In genomic region chr16:4184038-4184702, GRCh38 we compare ENCODE assay signal across 8 cellular contexts. TPM values are rescaled to one million over a fixed set of nuclear protein-coding genes. Genes with fewer than 3 reads are reported as not detected.
DNase-seq lines count a peak whose midpoint lies in the region; ATAC-seq, FAIRE-seq and TF ChIP-seq lines count a peak whose summit lies in the region.

No MANE protein-coding gene starts in this region.

- BruUV-seq in GM12878 (replicated peaks; lab: Mats Ljungman, UMichigan): no TSS peak

- no peaks in the 10 kb centered on the region for H3K36me3 ChIP-seq in GM12878 (ENCODE audit: control insufficient read depth in 2 of 2, insufficient read depth in 2 of 2, low read length in 1 of 2)
- H3K36me3 ChIP-seq in liver (ENCODE audit: control insufficient read depth in 4 of 4, insufficient read depth in 3 of 4, low read depth in 1 of 4, low read length in 3 of 4): no peaks in the 10 kb centered on the region
- H3K36me3 ChIP-seq in upper lobe of right lung: no peaks in the 10 kb centered on the region

- H2AFZ ChIP-seq in GM12878 (ENCODE audit: control insufficient read depth, low read depth, low read length): peak overlapping the region; percentile 84

- TF ChIP-seq POLR2A in GM12878 (IDR thresholded peaks at IDR 0.05; ENCODE audit: low read depth, low read length): no peak

- H3K9ac ChIP-seq in GM12878 (ENCODE audit: control insufficient read depth, insufficient read depth, low read length) (peak overlapping the region; percentile 8; the same call in 1 of the 2 replicates), liver (ENCODE audit: low read depth in 1 of 2, low read length in 2 of 2) (peak overlapping the region in 1 of 2 donors; percentile 60)

- H3K27ac ChIP-seq in GM12878 (ENCODE audit: control insufficient read depth, insufficient read depth) (peak overlapping the region; percentile 54; the same call in 1 of the 2 replicates), liver (ENCODE audit: low read depth in 1 of 2, low read length in 2 of 2) (peak overlapping the region in 1 of 2 donors; percentile 96), upper lobe of right lung (peak overlapping the region; percentile 93)

- RAD21 ChIA-PET in GM12878 (lab: Charles Lee; ENCODE audit: unreplicated experiment): interaction anchor here (1.8 kb wide), 1 partner anchor 69 kb away, joined by 7 read pairs; no protein-coding TSS in a partner anchor

- H3K4me3 Mint-ChIP-seq in activated T-cell treated with anti-CD3 and anti-CD28 coated beads, Interleukin-2, amount 50 U/mL, for 4 hours: peak overlapping the region; percentile 73

- H3K4me3 ChIP-seq in GM12878 (peak overlapping the region; percentile 58; the same call in 1 of the 2 replicates), liver (ENCODE audit: low read depth in 1 of 3, low read length in 3 of 3) (peak overlapping the region; percentile 67 to 85 (median 84)), upper lobe of right lung (peak overlapping the region; percentile 68)

- no peak for ATAC-seq in activated T-cell treated with anti-CD3 and anti-CD28 coated beads, Interleukin-2, amount 50 U/mL, for 4 hours
- no peak for ATAC-seq in GM12878
- no peak for ATAC-seq in upper lobe of right lung
- no peak for ATAC-seq in HG02938 (IDR thresholded peaks at IDR 0.05; ENCODE audit: unreplicated experiment)

- no peak for TF ChIP-seq EP300 in GM12878 (IDR thresholded peaks at IDR 0.05; ENCODE audit: borderline replicate concordance in 1 of 2, control insufficient read depth in 1 of 2, low read depth in 2 of 2, low read length in 2 of 2)

- H3K27me3 ChIP-seq in GM12878 (replicated peaks in 1 of 2; ENCODE audit: control insufficient read depth in 2 of 2, insufficient read depth in 2 of 2, low read length in 1 of 2): peaks cover 0 to 2% of the 10 kb centered on the region in 2 experiments; a peak in 1 of 4 replicates
- H3K27me3 ChIP-seq in liver (ENCODE audit: control insufficient read depth in 4 of 4, insufficient read depth in 4 of 4, low read length in 3 of 4): no peaks in the 10 kb centered on the region
- no peaks in the 10 kb centered on the region for H3K27me3 ChIP-seq in upper lobe of right lung

- TF ChIP-seq RAD21 in GM12878 (IDR thresholded peaks at IDR 0.05; ENCODE audit: insufficient read depth, low read depth, low read length): no peak
- no peak for TF ChIP-seq RAD21 in liver (IDR thresholded peaks at IDR 0.05)

- H3K27me3 Mint-ChIP-seq in activated T-cell treated with anti-CD3 and anti-CD28 coated beads, Interleukin-2, amount 50 U/mL, for 4 hours (ENCODE audit: low read depth): peaks cover 2% of the 10 kb centered on the region

- H3K79me2 ChIP-seq in GM12878 (ENCODE audit: control insufficient read depth, insufficient read depth, low read length): no peaks in the 10 kb centered on the region

- TF ChIP-seq CTCF in GM12878 (IDR thresholded peaks at IDR 0.05 in 2 of 3, conservative IDR thresholded peaks at IDR 0.05 in 1 of 3; ENCODE audit: control insufficient read depth in 2 of 3, extremely low read depth in 1 of 3, insufficient read depth in 1 of 3, low read depth in 3 of 3, low read length in 3 of 3) (no peak), liver (IDR thresholded peaks at IDR 0.05; ENCODE audit: low read depth, low read length, missing input control) (no peak), upper lobe of right lung (IDR thresholded peaks at IDR 0.05) (no peak), GM10266 (IDR thresholded peaks at IDR 0.05; ENCODE audit: control insufficient read depth, insufficient read depth, low read depth, missing control alignments) (no peak)

- 35% methylated on average over 50 of the region's 59 CpGs for WGBS in GM12878 (ENCODE audit: insufficient coverage, insufficient replicate concordance, low lambda C conversion rate, missing lambda C conversion rate)
- 21% methylated on average over 59 of the region's 59 CpGs for WGBS in liver

- intact Hi-C loops in GM12878 (cut with micrococcal nuclease; ENCODE audit: unreplicated experiment): loop anchor here (5.0 kb wide), 1 partner anchor 68 kb away; no protein-coding TSS in a partner anchor
- intact Hi-C loops in upper lobe of right lung (cut with DNase I): no loop called here

- no peaks in the 10 kb centered on the region for H3K9me3 Mint-ChIP-seq in activated T-cell treated with anti-CD3 and anti-CD28 coated beads, Interleukin-2, amount 50 U/mL, for 4 hours

- in situ Hi-C loops in GM12878 (cut with MboI): no loop called here

- H3K9me3 ChIP-seq in GM12878 (replicated peaks; ENCODE audit: control insufficient read depth, insufficient read depth, low read length) (no peaks in the 10 kb centered on the region), liver (ENCODE audit: control insufficient read depth in 4 of 4, low read length in 3 of 4) (no peaks in the 10 kb centered on the region), upper lobe of right lung (no peaks in the 10 kb centered on the region)

- H3K36me3 Mint-ChIP-seq in activated T-cell treated with anti-CD3 and anti-CD28 coated beads, Interleukin-2, amount 50 U/mL, for 4 hours (ENCODE audit: insufficient read depth): no peaks in the 10 kb centered on the region

- POLR2A ChIA-PET in GM12878 (lab: Charles Lee): interaction anchor here (0.5 kb wide), 1 partner anchor 9 kb away, joined by 3 read pairs; no protein-coding TSS in a partner anchor

- SMC1A ChIA-PET in GM12878 (lab: Charles Lee; ENCODE audit: uncharacterized antibody, unreplicated experiment): no interaction called here

- FAIRE-seq in GM12878 (lab: Jason Lieb, UNC): no peak

- CTCF ChIA-PET in GM12878 (lab: Yijun Ruan, JAX): interaction anchor here (1.3 kb wide), 1 partner anchor 70 kb away, joined by 12 read pairs; no protein-coding TSS in a partner anchor

- peak overlapping the region; percentile 93 for H3K4me2 ChIP-seq in GM12878 (ENCODE audit: control insufficient read depth, insufficient read depth)

- H3K4me1 ChIP-seq in GM12878 (ENCODE audit: control insufficient read depth, insufficient read depth, low read length) (peaks cover 3% of the 10 kb centered on the region; the same call in 1 of the 2 replicates), liver (ENCODE audit: control insufficient read depth in 4 of 4, insufficient read depth in 4 of 4, low read length in 3 of 4) (peaks cover 5 to 9% (median 6%) of the 10 kb centered on the region in 4 donors), upper lobe of right lung (peaks cover 11% of the 10 kb centered on the region)

- no peaks in the 10 kb centered on the region for H4K20me1 ChIP-seq in GM12878 (ENCODE audit: control insufficient read depth, insufficient read depth)

- DNase-seq in activated T-cell treated with anti-CD3 and anti-CD28 coated beads, Interleukin-2, amount 50 U/mL, for 4 hours: no peak
- DNase-seq in activated T-cell treated with anti-CD3 and anti-CD28 coated beads for 4 hours (no peak), GM12878 (ENCODE audit: low read depth, low spot score) (no peak), upper lobe of right lung (peak; percentile 73), SHP77 (lab: John Stamatoyannopoulos, UW) (no peak), GM10266 (ENCODE audit: extremely low spot score) (no peak)

- peaks cover 3% of the 10 kb centered on the region for H3K4me1 Mint-ChIP-seq in activated T-cell treated with anti-CD3 and anti-CD28 coated beads, Interleukin-2, amount 50 U/mL, for 4 hours (ENCODE audit: low read depth)

TF ChIP-seq in GM12878, 131 proteins besides CTCF, POLR2A, EP300 and RAD21:
- TF ChIP-seq MXI1 (IDR thresholded peaks at IDR 0.05; ENCODE audit: low read depth, low read length): peak; percentile 5; the same call in 1 of the 2 replicates
- no peak for TF ChIP-seq TCF12 (IDR thresholded peaks at IDR 0.05; ENCODE audit: low read depth, low read length)
- TF ChIP-seq CHD2 (IDR thresholded peaks at IDR 0.05; ENCODE audit: borderline replicate concordance, low read depth, low read length): 0 out of 2 replicates have a peak, but pooled peaks have one; percentile 0
TF ChIP-seq in GM12878: peak in this region for 2.

TF ChIP-seq in liver, 16 proteins besides CTCF, POLR2A, EP300 and RAD21:
- TF ChIP-seq FOXA2 (IDR thresholded peaks at IDR 0.05) (no peak), SP1 (IDR thresholded peaks at IDR 0.05) (no peak), JUND (IDR thresholded peaks at IDR 0.05) (no peak), HNF4A (conservative IDR thresholded peaks at IDR 0.05) (no peak)

RNA-seq across cellular contexts. Expression of gene SRL, which starts 57.7 kb away (rescaled TPM):
- total RNA-seq in activated T-cell treated with anti-CD3 and anti-CD28 coated beads, Interleukin-2, amount 50 U/mL, for 4 hours: under 1 TPM in 1 of 3 donors, not detected in 2; 0.05 TPM
- total RNA-seq in GM12878 (2013; cell fraction: nucleolus; rRNA removed): not detected in 2 replicates
- total RNA-seq in GM12878 (2014; rRNA removed) (not detected in 2 replicates), GM12878 (2014; rRNA removed; fragmentation: Illumina TruSeq; extraction: Trizol) (not detected in 2 replicates), GM12878 (2021) (not detected in 2 replicates), liver (under 1 TPM; 0.14 to 0.17 TPM), upper lobe of right lung (0.64 TPM)
- polyA plus RNA-seq in GM12878 (2011; ENCODE audit: low read depth): 0.05 TPM
- polyA plus RNA-seq in GM12878 (2011; rRNA removed) (not detected in 2 replicates), GM12878 (2014; fragmentation: Illumina TruSeq; extraction: Trizol) (not detected in 2 replicates), GM12878 (2014; fragmentation: Nextera tagmentation; extraction: Ambion mirVana) (not detected), GM12878 (2014; rRNA removed) (not detected in 2 replicates), GM12878 (2016; fragmentation: Nextera tagmentation; extraction: Ambion mirVana) (not detected), liver (under 1 TPM; 0.17 to 0.22 TPM)
- polyA plus RNA-seq in GM12878 (2011; cell fraction: cytosol; rRNA removed): not detected in 2 replicates
- polyA plus RNA-seq in GM12878 (2011; cell fraction: nucleus; rRNA removed): not detected in 2 replicates
- not detected in 2 replicates for polyA plus RNA-seq in GM12878 (2012)
- not detected in 2 replicates for polyA minus RNA-seq in GM12878 (2011; rRNA and poly(A)+ RNA removed)
- polyA minus RNA-seq in GM12878 (2011; cell fraction: cytosol; rRNA and poly(A)+ RNA removed): not detected in 2 replicates
- not detected in 2 replicates for polyA minus RNA-seq in GM12878 (2011; cell fraction: nucleus; rRNA and poly(A)+ RNA removed)
